Comparison of ENCODE assay signal across 8 cellular contexts in genomic region chr5:132495672-132496630, GRCh38. TPM values are rescaled to one million over a fixed set of nuclear protein-coding genes. Genes with fewer than 3 reads are reported as not detected.
DNase-seq lines count a peak whose midpoint lies in the region; FAIRE-seq and TF ChIP-seq lines count a peak whose summit lies in the region.

No MANE protein-coding gene starts in this region.

- peak; percentile 81 to 92 (median 86) for DNase-seq in CD8-positive, alpha-beta memory T cell
- DNase-seq in GM20000 (ENCODE audit: low spot score) (peak; percentile 86), HTR-8/SVneo (ENCODE audit: insufficient read length, low spot score) (peak; percentile 88), NT2/D1 (ENCODE audit: low read depth, low spot score) (no peak), endothelial cell of umbilical vein (ENCODE audit: low read depth, low spot score) (peak; percentile 67), midbrain (lab: John Stamatoyannopoulos, UW) (peak; percentile 72)
- DNase-seq in activated CD8-positive, alpha-beta memory T cell treated with anti-CD3 and anti-CD28 coated beads, Interleukin-2, amount 50 U/mL, for 48 hours = peak; percentile 88
- peak; percentile 68 to 80 for DNase-seq in stimulated activated CD8-positive, alpha-beta memory T cell treated with anti-CD3 and anti-CD28 coated beads, Interleukin-2, amount 100 ng/mL, for 48 hours (ENCODE audit: low read depth in 2 of 2)

- H3K4me3 Mint-ChIP-seq in CD8-positive, alpha-beta memory T cell = peak overlapping the region; percentile 88 to 99 (median 97)

- H3K27ac ChIP-seq in CD8-positive, alpha-beta memory T cell (ENCODE audit: low read depth, low read length) = peak overlapping the region; percentile 82
- H3K27ac ChIP-seq in endothelial cell of umbilical vein (ENCODE audit: insufficient read depth, low read depth, low read length) = peak overlapping the region; percentile 82

- H3K36me3 Mint-ChIP-seq in CD8-positive, alpha-beta memory T cell = peaks cover 0 to 8% (median 0%) of the 10 kb centered on the region in 3 donors

- H3K27me3 Mint-ChIP-seq in CD8-positive, alpha-beta memory T cell = peaks cover 0 to 2% of the 10 kb centered on the region in 2 donors

- peaks cover 69 to 87% (median 79%) of the 10 kb centered on the region in 3 donors for H3K4me1 Mint-ChIP-seq in CD8-positive, alpha-beta memory T cell

- peak; percentile 50 for TF ChIP-seq POLR2A in endothelial cell of umbilical vein (IDR thresholded peaks at IDR 0.05; ENCODE audit: low read depth, low read length)

- H3K27ac Mint-ChIP-seq in CD8-positive, alpha-beta memory T cell = peak overlapping the region; percentile 96 to 100 (median 99)

- no peaks in the 10 kb centered on the region for H3K27me3 ChIP-seq in CD8-positive, alpha-beta memory T cell (ENCODE audit: insufficient read depth, low read length, poor library complexity, severe bottlenecking)
- H3K27me3 ChIP-seq in NT2/D1 (ENCODE audit: insufficient read depth, insufficient read length) (peaks cover 18% of the 10 kb centered on the region), endothelial cell of umbilical vein (ENCODE audit: control insufficient read depth in 2 of 2, insufficient read depth in 2 of 2, low read length in 2 of 2) (no peaks in the 10 kb centered on the region)

- CTCF ChIA-PET in CD8-positive, alpha-beta memory T cell (lab: Charles Lee) = interaction anchor here (1.1 to 14.5 kb wide), 19 partner anchors 8 to 369 kb away, joined by 3 to 299 read pairs (median 6); partner anchors contain the start of gene SLC22A5
- CTCF ChIA-PET in endothelial cell of umbilical vein (lab: Charles Lee) = interaction anchor here (0.6 to 8.4 kb wide), 11 partner anchors 9 to 324 kb away, joined by 3 to 220 read pairs (median 4); no protein-coding TSS in a partner anchor

- POLR2A ChIA-PET in CD8-positive, alpha-beta memory T cell (lab: Charles Lee) = interaction anchor here (0.5 to 4.0 kb wide), 26 partner anchors 8 to 1681 kb away, joined by 3 to 36 read pairs (median 6); partner anchors contain the start of genes KIF3A, RAD50 and SLC22A5
- POLR2A ChIA-PET in endothelial cell of umbilical vein (lab: Charles Lee) = interaction anchor here (0.5 to 1.6 kb wide), 3 partner anchors 66 to 349 kb away, joined by 3 to 6 read pairs (median 3); no protein-coding TSS in a partner anchor

- dilution Hi-C loops in endothelial cell of umbilical vein (cut with MboI; ENCODE audit: extremely low pct_ligation_motif_present, low sequenced_read_pairs) = no loop called here

- TF ChIP-seq CTCF in GM20000 (IDR thresholded peaks at IDR 0.05; ENCODE audit: extremely low read depth, missing control alignments) = no peak
- TF ChIP-seq CTCF in endothelial cell of umbilical vein (IDR thresholded peaks at IDR 0.05; ENCODE audit: extremely low read depth in 1 of 2, insufficient read depth in 1 of 2, low read depth in 1 of 2, low read length in 2 of 2) = no peak

- peak overlapping the region; percentile 58 for H2AFZ ChIP-seq in endothelial cell of umbilical vein (ENCODE audit: low read depth, low read length)

- no peaks in the 10 kb centered on the region for H3K79me2 ChIP-seq in endothelial cell of umbilical vein (ENCODE audit: control insufficient read depth, insufficient read depth, low read length)

- peak overlapping the region; percentile 79 for H3K4me3 ChIP-seq in CD8-positive, alpha-beta memory T cell (ENCODE audit: low read length)
- H3K4me3 ChIP-seq in NT2/D1 (ENCODE audit: insufficient read length, low read depth) (peak overlapping the region; percentile 76), endothelial cell of umbilical vein (replicated peaks in 1 of 3; ENCODE audit: insufficient read depth in 1 of 3, low read depth in 1 of 3, low read length in 3 of 3) (peak overlapping the region; percentile 25 to 48 (median 39))

- no peaks in the 10 kb centered on the region for H3K9me3 Mint-ChIP-seq in CD8-positive, alpha-beta memory T cell

- no peaks in the 10 kb centered on the region for H4K20me1 ChIP-seq in endothelial cell of umbilical vein (replicated peaks; ENCODE audit: control insufficient read depth, extremely low read depth, insufficient read depth, low read length)

- intact Hi-C loops in endothelial cell of umbilical vein (cut with micrococcal nuclease) = loop anchor here (1.0 to 10.0 kb wide), 4 partner anchors 27 to 434 kb away; partner anchors contain the start of genes IL3 and SLC22A4

- peaks cover 74% of the 10 kb centered on the region for H3K4me1 ChIP-seq in CD8-positive, alpha-beta memory T cell (ENCODE audit: insufficient read depth, low read length)
- peaks cover 16% of the 10 kb centered on the region for H3K4me1 ChIP-seq in NT2/D1 (ENCODE audit: insufficient read depth, insufficient read length)
- peaks cover 31% of the 10 kb centered on the region for H3K4me1 ChIP-seq in endothelial cell of umbilical vein (ENCODE audit: control insufficient read depth, extremely low read depth, insufficient read depth, low read length)

- peak overlapping the region; percentile 68 for H3K4me2 ChIP-seq in endothelial cell of umbilical vein (ENCODE audit: insufficient read depth, low read length)

- H3K36me3 ChIP-seq in CD8-positive, alpha-beta memory T cell (ENCODE audit: insufficient read depth, low read length) = no peaks in the 10 kb centered on the region
- H3K36me3 ChIP-seq in NT2/D1 (ENCODE audit: insufficient read depth, insufficient read length, low read length) = no peaks in the 10 kb centered on the region
- H3K36me3 ChIP-seq in endothelial cell of umbilical vein (ENCODE audit: control insufficient read depth in 2 of 2, extremely low read depth in 1 of 2, insufficient read depth in 2 of 2, low read length in 2 of 2) = no peaks in the 10 kb centered on the region

- no peaks in the 10 kb centered on the region for H3K9me3 ChIP-seq in CD8-positive, alpha-beta memory T cell (ENCODE audit: low read length)
- H3K9me3 ChIP-seq in NT2/D1 (ENCODE audit: insufficient read depth, low read length) = no peaks in the 10 kb centered on the region
- H3K9me3 ChIP-seq in endothelial cell of umbilical vein (replicated peaks; ENCODE audit: control insufficient read depth, insufficient read depth, low read length) = no peaks in the 10 kb centered on the region

- H3K9ac ChIP-seq in NT2/D1 (ENCODE audit: insufficient read length, low read depth) (peak overlapping the region; percentile 64), endothelial cell of umbilical vein (replicated peaks; ENCODE audit: extremely low read depth, insufficient read depth, low read length) (peak overlapping the region; percentile 51)

- H3K9me1 ChIP-seq in endothelial cell of umbilical vein (replicated peaks; ENCODE audit: control insufficient read depth, extremely low read depth, insufficient read depth, low read length) = no peaks in the 10 kb centered on the region

- FAIRE-seq in HTR-8/SVneo (lab: Jason Lieb, UNC) (peak; percentile 40), endothelial cell of umbilical vein (lab: Jason Lieb, UNC) (peak; percentile 76)

- BruUV-seq in endothelial cell of umbilical vein (replicated peaks; lab: Mats Ljungman, UMichigan) = no TSS peak

TF ChIP-seq in endothelial cell of umbilical vein, 7 proteins besides CTCF, POLR2A, EP300 and RAD21:
- TF ChIP-seq MYC (IDR thresholded peaks at IDR 0.05; ENCODE audit: low read depth, low read length) (no peak), FOS (IDR thresholded peaks at IDR 0.05; ENCODE audit: borderline replicate concordance, insufficient read depth, low read length) (no peak), MAX (IDR thresholded peaks at IDR 0.05; ENCODE audit: insufficient read depth, insufficient read length) (no peak), GATA2 (IDR thresholded peaks at IDR 0.05; ENCODE audit: insufficient read depth, insufficient read length, low read depth, low read length) (no peak), JUN (IDR thresholded peaks at IDR 0.05; ENCODE audit: borderline replicate concordance, insufficient read depth, insufficient read length, low read depth) (no peak), POLR2AphosphoS5 (IDR thresholded peaks at IDR 0.05; ENCODE audit: insufficient read depth, low read depth, low read length) (peak; percentile 45), EZH2 (IDR thresholded peaks at IDR 0.05; ENCODE audit: borderline replicate concordance, low read depth, low read length, severe bottlenecking) (no peak)

RNA-seq across cellular contexts. Expression of gene IRF1, which starts 5.4 kb away (rescaled TPM):
- 100 to 1,000 TPM; 115 to 121 TPM for total RNA-seq in CD8-positive, alpha-beta memory T cell
- polyA plus RNA-seq in CD8-positive, alpha-beta memory T cell = 204 TPM
- 17.7 and 28.0 TPM in 2 replicates for total RNA-seq in endothelial cell of umbilical vein
- 10.6 and 12.3 TPM in 2 replicates for polyA plus RNA-seq in endothelial cell of umbilical vein
- polyA plus RNA-seq in endothelial cell of umbilical vein (2011; cell fraction: cytosol; rRNA removed) = 12.4 and 15.5 TPM in 2 replicates
- 28.0 and 32.5 TPM in 2 replicates for polyA plus RNA-seq in endothelial cell of umbilical vein (2011; cell fraction: nucleus; rRNA removed)
- 13.7 and 15.0 TPM in 2 replicates for polyA plus RNA-seq in endothelial cell of umbilical vein (2012)
- polyA minus RNA-seq in endothelial cell of umbilical vein = 25.9 and 32.0 TPM in 2 replicates
- polyA minus RNA-seq in endothelial cell of umbilical vein (2011; cell fraction: cytosol; rRNA and poly(A)+ RNA removed) = 11.5 TPM
- 45.9 and 55.2 TPM in 2 replicates for polyA minus RNA-seq in endothelial cell of umbilical vein (2011; cell fraction: nucleus; rRNA and poly(A)+ RNA removed)

RNA-seq across cellular contexts. Expression of gene IL5, which starts 47.4 kb away (rescaled TPM):
- 10 to 100 TPM; 83.0 to 84.3 TPM for total RNA-seq in CD8-positive, alpha-beta memory T cell
- polyA plus RNA-seq in CD8-positive, alpha-beta memory T cell = not detected
- not detected in 2 replicates for total RNA-seq in endothelial cell of umbilical vein
- polyA plus RNA-seq in endothelial cell of umbilical vein = not detected in 2 replicates
- not detected in 2 replicates for polyA plus RNA-seq in endothelial cell of umbilical vein (2011; cell fraction: cytosol; rRNA removed)
- polyA plus RNA-seq in endothelial cell of umbilical vein (2011; cell fraction: nucleus; rRNA removed) = not detected in 2 replicates
- polyA plus RNA-seq in endothelial cell of umbilical vein (2012) = not detected in 2 replicates
- polyA minus RNA-seq in endothelial cell of umbilical vein = not detected in 2 replicates
- not detected for polyA minus RNA-seq in endothelial cell of umbilical vein (2011; cell fraction: cytosol; rRNA and poly(A)+ RNA removed)
- not detected in 2 replicates for polyA minus RNA-seq in endothelial cell of umbilical vein (2011; cell fraction: nucleus; rRNA and poly(A)+ RNA removed)

Comparison
In these comparisons a context has a peak if more than half of its experiments do, and no peak if none do; other contexts are left out.
1. RNA of gene IL5, which starts 47.4 kb away (total RNA-seq): 83.0 to 84.3 TPM in CD8-positive, alpha-beta memory T cell; not detected in endothelial cell of umbilical vein; every median in the first group is over 10 times any median in the second.
2. Peak in every context shown above with its lines, with median percentiles within 50 percentile points of each other: H3K4me3 ChIP-seq.